18 cellular contexts compared by ENCODE assay signal in the genomic region with DNA sequence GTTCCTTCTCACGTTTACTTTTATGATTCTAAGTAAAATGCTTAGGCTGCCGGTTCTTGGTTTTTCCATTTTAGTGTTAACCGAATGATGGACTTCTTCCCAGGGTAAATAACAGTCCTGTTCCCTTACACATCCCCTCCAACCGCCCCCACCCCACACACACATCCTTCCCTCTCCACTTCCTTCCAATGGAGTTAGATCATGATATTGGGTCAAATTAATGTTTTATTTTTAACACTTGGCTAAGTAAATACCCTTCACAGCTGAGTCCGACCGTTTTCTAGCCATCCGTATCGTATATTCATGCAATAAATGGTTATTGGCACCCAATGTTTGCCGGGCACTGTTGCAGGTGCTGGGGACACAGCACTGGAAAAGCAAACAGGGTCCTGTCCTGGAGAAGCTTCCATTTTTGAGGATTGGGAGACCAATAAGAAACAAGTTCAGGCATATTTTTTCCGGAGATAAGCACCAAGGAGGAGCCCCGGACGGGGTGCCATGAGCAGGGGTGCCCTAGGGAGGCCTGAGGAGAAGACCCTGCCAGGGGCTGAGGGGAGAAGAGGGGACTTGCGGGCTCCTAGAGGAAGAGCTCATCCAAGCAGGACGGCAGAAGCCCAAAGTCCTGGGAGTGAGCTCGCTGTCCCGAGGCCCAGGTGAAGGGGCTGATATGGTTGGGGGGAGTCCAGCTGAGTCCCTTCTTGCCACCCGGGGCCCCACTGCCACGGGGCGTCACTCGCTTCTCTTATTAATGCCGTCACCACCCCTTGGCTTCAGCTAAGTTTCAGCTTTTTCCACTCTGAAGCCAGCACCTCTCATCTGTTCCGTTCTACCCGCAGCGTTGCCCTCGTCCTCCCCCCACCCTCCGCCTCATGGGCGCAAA.
DNase-seq lines count a peak whose midpoint lies in the region; ATAC-seq and TF ChIP-seq lines count a peak whose summit lies in the region.
"Had no signal": no experiment of that assay in that cellular context is flagged by ENCODE, and none has a peak within 500 bp of the region (broad histone marks: within the 10 kb centered on the region; RNA-seq: fewer than 3 reads in every experiment).

No MANE protein-coding gene starts in this region.

- no peaks in the 10 kb centered on the region for H3K36me3 Mint-ChIP-seq in activated naive CD8-positive, alpha-beta T cell treated with anti-CD3 and anti-CD28 coated beads, Interleukin-2, amount 10 ng/mL, durations not matched to agents 7 days and 5 days
- no peaks in the 10 kb centered on the region for H3K36me3 Mint-ChIP-seq in activated naive CD8-positive, alpha-beta T cell treated with anti-CD3 and anti-CD28 coated beads for 36 hours
- no peaks in the 10 kb centered on the region for H3K36me3 Mint-ChIP-seq in endodermal cell (ENCODE audit: low read depth)
- H3K36me3 Mint-ChIP-seq: activated naive CD4-positive, alpha-beta T cell treated with anti-CD3 and anti-CD28 coated beads, Interleukin-2, amount 10 ng/mL, durations not matched to agents 7 days and 5 days had no signal

- CTCF ChIA-PET in A673 (lab: Charles Lee) = no interaction called here

- peaks cover 28% of the 10 kb centered on the region for H3K27me3 Mint-ChIP-seq in activated naive CD8-positive, alpha-beta T cell treated with anti-CD3 and anti-CD28 coated beads, Interleukin-2, amount 10 ng/mL, durations not matched to agents 7 days and 5 days
- peaks cover 10% of the 10 kb centered on the region for H3K27me3 Mint-ChIP-seq in activated naive CD8-positive, alpha-beta T cell treated with anti-CD3 and anti-CD28 coated beads for 36 hours
- H3K27me3 Mint-ChIP-seq in endodermal cell (ENCODE audit: insufficient read depth) = peaks cover 15% of the 10 kb centered on the region

- H3K27ac Mint-ChIP-seq in activated naive CD8-positive, alpha-beta T cell treated with anti-CD3 and anti-CD28 coated beads, Interleukin-2, amount 10 ng/mL, durations not matched to agents 7 days and 5 days = no peak overlapping the region
- H3K27ac Mint-ChIP-seq in activated naive CD8-positive, alpha-beta T cell treated with anti-CD3 and anti-CD28 coated beads for 36 hours = no peak overlapping the region
- no peak overlapping the region for H3K27ac Mint-ChIP-seq in endodermal cell
- H3K27ac Mint-ChIP-seq: activated CD4-positive, alpha-beta T cell treated with anti-CD3 and anti-CD28 coated beads for 36 hours; activated naive CD4-positive, alpha-beta T cell treated with anti-CD3 and anti-CD28 coated beads, Interleukin-2, amount 10 ng/mL, durations not matched to agents 7 days and 5 days; HFFc6 had no signal

- no peak for TF ChIP-seq CTCF in endodermal cell (conservative IDR thresholded peaks at IDR 0.05)
- no peak for TF ChIP-seq CTCF in tibial artery (IDR thresholded peaks at IDR 0.05)
- no peak for TF ChIP-seq CTCF in A673 (conservative IDR thresholded peaks at IDR 0.05; ENCODE audit: low read depth, low read length)

- no peaks in the 10 kb centered on the region for H3K4me1 Mint-ChIP-seq in activated naive CD8-positive, alpha-beta T cell treated with anti-CD3 and anti-CD28 coated beads, Interleukin-2, amount 10 ng/mL, durations not matched to agents 7 days and 5 days
- H3K4me1 Mint-ChIP-seq in activated naive CD8-positive, alpha-beta T cell treated with anti-CD3 and anti-CD28 coated beads for 36 hours = no peaks in the 10 kb centered on the region
- peaks cover 12% of the 10 kb centered on the region for H3K4me1 Mint-ChIP-seq in endodermal cell
- H3K4me1 Mint-ChIP-seq: activated CD4-positive, alpha-beta T cell treated with anti-CD3 and anti-CD28 coated beads for 36 hours; activated naive CD4-positive, alpha-beta T cell treated with anti-CD3 and anti-CD28 coated beads, Interleukin-2, amount 10 ng/mL, durations not matched to agents 7 days and 5 days had no signal

- TF ChIP-seq POLR2A in erythroblast (IDR thresholded peaks at IDR 0.05; ENCODE audit: low read length) = no peak

- H3K4me3 ChIP-seq in endodermal cell (ENCODE audit: low read length) (no peak overlapping the region), tibial artery (no peak overlapping the region), A673 (ENCODE audit: low read depth, low read length, poor library complexity, severe bottlenecking) (no peak overlapping the region)
- H3K4me3 ChIP-seq: psoas muscle, SK-N-MC had no signal

- H3K9me3 ChIP-seq in endodermal cell (ENCODE audit: control insufficient read depth, low read length) (no peaks in the 10 kb centered on the region), tibial artery (no peaks in the 10 kb centered on the region), A673 (ENCODE audit: low read depth, low read length, poor library complexity, severe bottlenecking) (no peaks in the 10 kb centered on the region)
- H3K9me3 ChIP-seq: psoas muscle had no signal

- H3K4me3 Mint-ChIP-seq in activated naive CD8-positive, alpha-beta T cell treated with anti-CD3 and anti-CD28 coated beads, Interleukin-2, amount 10 ng/mL, durations not matched to agents 7 days and 5 days = no peak overlapping the region
- H3K4me3 Mint-ChIP-seq in activated naive CD8-positive, alpha-beta T cell treated with anti-CD3 and anti-CD28 coated beads for 36 hours = no peak overlapping the region
- peak overlapping the region; percentile 59 for H3K4me3 Mint-ChIP-seq in endodermal cell
- H3K4me3 Mint-ChIP-seq: activated CD4-positive, alpha-beta T cell treated with anti-CD3 and anti-CD28 coated beads for 36 hours; activated naive CD4-positive, alpha-beta T cell treated with anti-CD3 and anti-CD28 coated beads, Interleukin-2, amount 10 ng/mL, durations not matched to agents 7 days and 5 days; HFFc6 had no signal

- no TSS peak for BruUV-seq in A673 (replicated peaks; lab: Mats Ljungman, UMichigan)

- POLR2A ChIA-PET in activated naive CD8-positive, alpha-beta T cell treated with anti-CD3 and anti-CD28 coated beads, Interleukin-2, amount 10 ng/mL, durations not matched to agents 7 days and 5 days (lab: Charles Lee) = no interaction called here
- POLR2A ChIA-PET in A673 (lab: Charles Lee; ENCODE audit: low non-redundant PET) = no interaction called here

- H3K36me3 ChIP-seq in endodermal cell (ENCODE audit: control insufficient read depth, insufficient read depth, low read length) (no peaks in the 10 kb centered on the region), tibial artery (no peaks in the 10 kb centered on the region), A673 (ENCODE audit: insufficient read depth, low read length, poor library complexity, severe bottlenecking) (no peaks in the 10 kb centered on the region)

- H3K27ac ChIP-seq in endodermal cell (ENCODE audit: low read depth, low read length) (no peak overlapping the region), tibial artery (no peak overlapping the region), A673 (ENCODE audit: low read depth, low read length, poor library complexity, severe bottlenecking) (no peak overlapping the region)
- H3K27ac ChIP-seq: psoas muscle, SK-N-MC had no signal

- no peak overlapping the region for H3K9ac ChIP-seq in endodermal cell (ENCODE audit: extremely low read depth, low read length, poor library complexity, severe bottlenecking)

- H3K9me3 Mint-ChIP-seq in activated naive CD8-positive, alpha-beta T cell treated with anti-CD3 and anti-CD28 coated beads, Interleukin-2, amount 10 ng/mL, durations not matched to agents 7 days and 5 days = no peaks in the 10 kb centered on the region
- H3K9me3 Mint-ChIP-seq in activated naive CD8-positive, alpha-beta T cell treated with anti-CD3 and anti-CD28 coated beads for 36 hours = no peaks in the 10 kb centered on the region
- H3K9me3 Mint-ChIP-seq in endodermal cell = no peaks in the 10 kb centered on the region
- H3K9me3 Mint-ChIP-seq: activated naive CD4-positive, alpha-beta T cell treated with anti-CD3 and anti-CD28 coated beads, Interleukin-2, amount 10 ng/mL, durations not matched to agents 7 days and 5 days; HFFc6 had no signal

- WGBS in endodermal cell (ENCODE audit: insufficient coverage in 1 of 2, insufficient read length in 1 of 2), 2 experiments = 93 to 95% methylated on average over 19 to 27 of the region's 27 CpGs

- H3K4me1 ChIP-seq in endodermal cell (ENCODE audit: control insufficient read depth, insufficient read depth, low read length) (peaks cover 3% of the 10 kb centered on the region), tibial artery (peaks cover 0 to 7% (median 0%) of the 10 kb centered on the region in 4 donors), A673 (ENCODE audit: insufficient read depth, low read length, poor library complexity, severe bottlenecking) (peaks cover 4% of the 10 kb centered on the region)
- H3K4me1 ChIP-seq: psoas muscle had no signal

- H3K27me3 ChIP-seq in endodermal cell (ENCODE audit: control insufficient read depth, insufficient read depth, low read length, poor library complexity, severe bottlenecking) (no peaks in the 10 kb centered on the region), tibial artery (peaks cover 0 to 22% of the 10 kb centered on the region in 2 donors), A673 (replicated peaks; ENCODE audit: insufficient read depth, low read depth, low read length, poor library complexity) (no peaks in the 10 kb centered on the region)

- peak; percentile 6 for DNase-seq in activated naive CD8-positive, alpha-beta T cell treated with anti-CD3 and anti-CD28 coated beads, Interleukin-2, amount 10 ng/mL, durations not matched to agents 7 days and 5 days
- no peak for DNase-seq in activated naive CD8-positive, alpha-beta T cell treated with anti-CD3 and anti-CD28 coated beads for 36 hours
- peak; percentile 51 for DNase-seq in endodermal cell
- peak; percentile 2 for DNase-seq in mucosa of gallbladder (ENCODE audit: low spot score)
- DNase-seq in tibial artery = peak; percentile 4 to 51
- no peak for DNase-seq in erythroblast (lab: John Stamatoyannopoulos, UW)
- DNase-seq in NCI-H2081 treated with DMSO at 0.1 percent for 48 hours (lab: John Stamatoyannopoulos, UW) = no peak
- DNase-seq in A673 (ENCODE audit: low spot score) = no peak
- DNase-seq: activated CD4-positive, alpha-beta T cell treated with anti-CD3 and anti-CD28 coated beads for 36 hours; activated naive CD4-positive, alpha-beta T cell treated with anti-CD3 and anti-CD28 coated beads, Interleukin-2, amount 10 ng/mL, durations not matched to agents 7 days and 5 days; activated T-cell treated with anti-CD3 and anti-CD28 coated beads for 4 hours; C1 segment of cervical spinal cord; foreskin fibroblast; HFFc6; NCI-H2029; NCI-H526 treated with DMSO at 0.1 percent for 48 hours had no signal

- intact Hi-C loops in tibial artery (cut with DNase I; ENCODE audit: low total_unique reads) = no loop called here
- intact Hi-C loops in A673 (cut with micrococcal nuclease; ENCODE audit: unreplicated experiment) = no loop called here

- ATAC-seq in activated naive CD8-positive, alpha-beta T cell treated with anti-CD3 and anti-CD28 coated beads, Interleukin-2, amount 10 ng/mL, durations not matched to agents 7 days and 5 days (ENCODE audit: low read depth) = no peak
- ATAC-seq: activated CD4-positive, alpha-beta T cell treated with anti-CD3 and anti-CD28 coated beads for 36 hours had no signal

Comparison
In these comparisons a context has a peak if more than half of its experiments do, and no peak if none do; other contexts are left out.
1. DNase-seq: peak in activated naive CD8-positive, alpha-beta T cell treated with anti-CD3 and anti-CD28 coated beads, Interleukin-2, amount 10 ng/mL, durations not matched to agents 7 days and 5 days (single experiment), endodermal cell (single experiment), mucosa of gallbladder (single experiment) and tibial artery (2 of 2); none in activated naive CD8-positive, alpha-beta T cell treated with anti-CD3 and anti-CD28 coated beads for 36 hours (single experiment), erythroblast (0 of 2), NCI-H2081 treated with DMSO at 0.1 percent for 48 hours (single experiment) and A673 (single experiment).